ENCODE assay signal across 7 cellular contexts in the genomic region with DNA sequence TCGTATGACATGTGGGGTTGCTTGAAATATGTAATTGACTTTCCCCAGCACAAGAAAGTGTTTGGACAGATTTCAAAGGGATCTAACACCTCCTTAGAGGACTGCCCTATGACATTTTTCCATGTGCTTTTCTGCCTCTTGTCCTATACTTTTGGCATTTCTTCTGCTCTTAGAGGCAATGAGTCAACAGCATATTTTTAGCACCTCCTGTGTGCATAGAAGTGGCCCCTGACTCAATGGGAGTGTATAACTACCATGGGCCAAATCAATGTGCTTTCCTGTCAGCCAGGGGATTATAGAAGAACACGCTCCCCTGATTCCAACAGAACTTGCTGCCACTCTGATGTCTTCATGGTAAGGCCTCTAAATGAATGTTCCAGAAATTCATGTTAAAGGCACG. TPM values are rescaled to one million over a fixed set of nuclear protein-coding genes. Genes with fewer than 3 reads are reported as not detected.
"Had no signal": no experiment of that assay in that cellular context is flagged by ENCODE, and none has a peak within 500 bp of the region (broad histone marks: within the 10 kb centered on the region; RNA-seq: fewer than 3 reads in every experiment).

No MANE protein-coding gene starts in this region.

RNA-seq across cellular contexts. Expression of a gene that starts 4.7 kb away (rescaled TPM):
- total RNA-seq: LHCN-M2, MCF 10A, OCI-LY7 had no signal
- polyA plus RNA-seq: SK-N-SH had no signal

RNA-seq across cellular contexts. Expression of a gene that starts 49.1 kb away (rescaled TPM):
- total RNA-seq: LHCN-M2, NCI-H460, Right ventricle myocardium inferior, SJSA1 had no signal
